8 cellular contexts compared by ENCODE assay signal in genomic region chrX:10636337-10636736, GRCh38. TPM values are rescaled to one million over a fixed set of nuclear protein-coding genes. Genes with fewer than 3 reads are reported as not detected.
DNase-seq lines count a peak whose midpoint lies in the region; TF ChIP-seq lines count a peak whose summit lies in the region.

No MANE protein-coding gene starts in this region.

- H3K4me3 ChIP-seq in GM23248 (peak overlapping the region; percentile 48), epithelial cell of proximal tubule (ENCODE audit: low read depth, low read length) (peak overlapping the region; percentile 14), ovary (no peak overlapping the region)

- peaks cover 28% of the 10 kb centered on the region; the same call in 1 of the 2 replicates for H3F3A ChIP-seq in GM23248 (ENCODE audit: insufficient read depth)

- intact Hi-C loops in ovary (cut with DNase I): loop anchor here in 1 of 4 donors (10.0 kb wide), 1 partner anchor 452 kb away; no protein-coding TSS in a partner anchor

- H3K4me1 ChIP-seq in GM23248 (ENCODE audit: insufficient read depth) (peaks cover 28% of the 10 kb centered on the region), ovary (ENCODE audit: insufficient read depth) (no peaks in the 10 kb centered on the region)

- H3K4me2 ChIP-seq in GM23248 (ENCODE audit: unreplicated experiment): peak overlapping the region; percentile 77

- no peaks in the 10 kb centered on the region for H3K9me3 ChIP-seq in GM23248 (ENCODE audit: low read depth)
- no peaks in the 10 kb centered on the region for H3K9me3 ChIP-seq in ovary

- TF ChIP-seq CTCF in epithelial cell of proximal tubule (conservative IDR thresholded peaks at IDR 0.05; ENCODE audit: low read depth, low read length) (peak; percentile 77), ovary (IDR thresholded peaks at IDR 0.05) (peak; percentile 9 to 62 (median 50))

- no peaks in the 10 kb centered on the region for H3K36me3 ChIP-seq in GM23248 (ENCODE audit: low read depth)
- H3K36me3 ChIP-seq in ovary: no peaks in the 10 kb centered on the region

- H3K27ac ChIP-seq in GM23248 (peak overlapping the region; percentile 90), ovary (no peak overlapping the region)

- TF ChIP-seq POLR2A in ovary (IDR thresholded peaks at IDR 0.05): no peak

- H3K79me2 ChIP-seq in GM23248 (ENCODE audit: insufficient read depth): no peaks in the 10 kb centered on the region

- H3K27me3 ChIP-seq in GM23248 (replicated peaks; ENCODE audit: insufficient read depth) (no peaks in the 10 kb centered on the region), ovary (no peaks in the 10 kb centered on the region)

- peak; percentile 69 for DNase-seq in GM23248
- peak; percentile 41 for DNase-seq in NCI-H69 (lab: John Stamatoyannopoulos, UW)
- peak; percentile 31 for DNase-seq in epithelial cell of proximal tubule (ENCODE audit: low read depth)
- DNase-seq in ovary: peak in 3 of 5 donors; percentile 26 to 51 (median 34)
- no peak for DNase-seq in activated CD4-positive, alpha-beta T cell treated with anti-CD3 and anti-CD28 coated beads for 1 hour
- no peak for DNase-seq in activated gamma-delta T cell treated with Interleukin-2 at 50 U/mL for 16 hours
- no peak for DNase-seq in stimulated activated CD4-positive, alpha-beta T cell treated with anti-CD3 and anti-CD28 coated beads, Interleukin-1b, Interleukin-23, amount 100 ng/mL, for 48 hours
- DNase-seq in KG1 (lab: John Stamatoyannopoulos, UW): no peak

- in situ Hi-C loops in GM23248 (cut with MboI): no loop called here

- H3K9me2 ChIP-seq in GM23248 (ENCODE audit: insufficient read depth): no peaks in the 10 kb centered on the region

- WGBS in GM23248 (ENCODE audit: low coverage in 1 of 2, low lambda C conversion rate in 2 of 2, missing lambda C conversion rate in 2 of 2), 2 experiments: 4 to 8% methylated on average over 3 of the region's 3 CpGs
- 16 to 26% (median 20%) methylated on average over 3 of the region's 3 CpGs for WGBS in ovary, 3 donors

- no peak for TF ChIP-seq EP300 in ovary (IDR thresholded peaks at IDR 0.05)

- peak overlapping the region; percentile 23; the same call in 1 of the 2 replicates for H3K9ac ChIP-seq in GM23248

- H2AFZ ChIP-seq in GM23248: peak overlapping the region; percentile 75

- H4K20me1 ChIP-seq in GM23248 (ENCODE audit: insufficient read depth): no peaks in the 10 kb centered on the region

RNA-seq across cellular contexts. Expression of gene MID1, which starts 16.0 kb away (rescaled TPM):
- 5.1 and 5.6 TPM in 2 replicates for total RNA-seq in GM23248 (2014; rRNA removed; shearing (Covaris generic))
- polyA plus RNA-seq in GM23248 (2016; fragmentation: Nextera tagmentation; extraction: Ambion mirVana) (5.9 and 6.5 TPM in 2 replicates), ovary (10 to 100 TPM in 1 of 2 donors, 1 to 10 TPM in 1; 4.0 to 13.0 TPM)
- total RNA-seq in epithelial cell of proximal tubule (9.7 and 11.7 TPM in 2 replicates), ovary (10 to 100 TPM in 5 of 7 donors, 1 to 10 TPM in 2; 6.2 to 25.7 (median 17.5) TPM)

Comparison
In these comparisons a context has a peak if more than half of its experiments do, and no peak if none do; other contexts are left out.
1. DNase-seq: peak in GM23248 (single experiment), NCI-H69 (single experiment), epithelial cell of proximal tubule (single experiment) and ovary (3 of 5); none in activated CD4-positive, alpha-beta T cell treated with anti-CD3 and anti-CD28 coated beads for 1 hour (single experiment), activated gamma-delta T cell treated with Interleukin-2 at 50 U/mL for 16 hours (single experiment), stimulated activated CD4-positive, alpha-beta T cell treated with anti-CD3 and anti-CD28 coated beads, Interleukin-1b, Interleukin-23, amount 100 ng/mL, for 48 hours (single experiment) and KG1 (single experiment).